In the genomic region with DNA sequence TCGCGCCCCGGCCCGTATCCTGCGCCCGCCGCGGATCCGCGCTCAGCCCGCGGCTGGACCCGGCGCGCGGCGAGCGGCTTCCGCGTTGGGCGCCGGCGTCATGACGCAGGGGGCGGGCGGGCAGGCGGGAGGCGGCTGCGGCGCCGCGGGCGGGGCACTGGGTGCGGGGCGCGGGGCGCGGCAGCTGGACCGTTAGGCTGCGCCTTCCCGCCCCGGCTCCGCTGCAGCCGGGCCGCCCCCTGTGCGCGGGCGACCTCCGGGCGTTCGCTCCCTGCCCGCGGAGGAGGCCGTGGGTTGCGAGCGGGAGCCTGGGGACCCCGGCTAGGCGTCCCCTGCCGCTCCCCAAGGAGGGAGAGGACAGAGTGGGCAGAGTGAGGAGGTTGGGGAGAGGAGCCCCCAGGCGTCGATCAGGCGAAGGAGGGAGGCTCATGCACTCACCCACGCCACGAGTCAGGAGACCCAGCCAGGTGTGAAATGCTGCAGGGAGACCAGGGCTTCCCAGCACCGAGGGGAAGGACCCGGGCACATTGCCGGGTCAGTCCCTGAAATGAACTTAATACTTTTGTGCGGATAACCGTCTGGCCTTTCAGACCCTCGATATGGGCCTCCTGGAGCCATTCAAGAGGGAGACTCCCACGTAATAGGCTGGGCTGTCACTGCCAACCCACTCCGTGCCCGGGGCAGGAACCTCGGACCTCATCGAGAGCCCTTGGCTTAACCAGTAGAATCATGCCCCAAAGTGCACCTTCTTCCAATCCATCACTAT, we compare ENCODE assay signal across 8 cellular contexts. TPM values are rescaled to one million over a fixed set of nuclear protein-coding genes. Genes with fewer than 3 reads are reported as not detected.
DNase-seq lines count a peak whose midpoint lies in the region; ATAC-seq, FAIRE-seq and TF ChIP-seq lines count a peak whose summit lies in the region.

A gene (minus strand): TSS at position 55 of the 766 bp plus-strand sequence. CDS start 252 bp downstream, outside the sequence.

- H3K4me1 ChIP-seq in A673 (ENCODE audit: insufficient read depth, low read length, poor library complexity, severe bottlenecking) (peaks cover 10% of the 10 kb centered on the region), endocrine pancreas (ENCODE audit: control insufficient read depth, insufficient read depth, low read length) (peaks cover 3% of the 10 kb centered on the region), mesendoderm (ENCODE audit: control insufficient read depth, low read depth, low read length) (peaks cover 2% of the 10 kb centered on the region)

- BruUV-seq in A673 (replicated peaks; lab: Mats Ljungman, UMichigan), result no TSS peak

- peak within 1 kb of the TSS; percentile 91 for H4K8ac ChIP-seq in mesendoderm (ENCODE audit: low read depth, low read length)

- CTCF ChIA-PET in A673 (lab: Charles Lee), result no interaction called here

- DNase-seq in A673 (ENCODE audit: low spot score) (peak; percentile 85), GM18507 (ENCODE audit: extremely low spot score, insufficient read length, low read depth) (peak; percentile 78), NCI-H69 (lab: John Stamatoyannopoulos, UW) (peak; percentile 70), mesendoderm (peak; percentile 63)
- peak; percentile 8 to 58 (median 36) for DNase-seq in activated CD8-positive, alpha-beta memory T cell treated with anti-CD3 and anti-CD28 coated beads for 48 hours (ENCODE audit: low read depth in 2 of 3, low spot score in 2 of 3)
- DNase-seq in stimulated activated CD8-positive, alpha-beta memory T cell treated with anti-CD3 and anti-CD28 coated beads, Interleukin-12 subunit alpha, Interleukin-12 subunit beta, amount 100 ng/mL, for 24 hours (ENCODE audit: extremely low read depth), result peak; percentile 52

- no peak within 1 kb of the TSS for H2BK15ac ChIP-seq in mesendoderm (replicated peaks; ENCODE audit: low read depth)

- peaks cover 2% of the 10 kb centered on the region for H3K79me1 ChIP-seq in mesendoderm (ENCODE audit: low read length)

- TF ChIP-seq CTCF in A673 (conservative IDR thresholded peaks at IDR 0.05; ENCODE audit: low read depth, low read length), result no peak

- H3K4ac ChIP-seq in mesendoderm (ENCODE audit: low read depth, low read length), result no peak within 1 kb of the TSS

- H3K36me3 ChIP-seq in A673 (ENCODE audit: insufficient read depth, low read length, poor library complexity, severe bottlenecking) (no peaks in the 10 kb centered on the region), endocrine pancreas (ENCODE audit: control insufficient read depth, insufficient read depth, low read length) (no peaks in the 10 kb centered on the region), mesendoderm (ENCODE audit: control insufficient read depth, insufficient read depth, low read length) (no peaks in the 10 kb centered on the region)

- H2BK120ac ChIP-seq in mesendoderm (ENCODE audit: low read depth, low read length), result no peak within 1 kb of the TSS

- H3K27me3 ChIP-seq in A673 (replicated peaks; ENCODE audit: insufficient read depth, low read depth, low read length, poor library complexity), result no peaks in the 10 kb centered on the region
- H3K27me3 ChIP-seq in endocrine pancreas (ENCODE audit: control insufficient read depth, insufficient read depth, low read length), result no peaks in the 10 kb centered on the region
- peaks cover 2% of the 10 kb centered on the region for H3K27me3 ChIP-seq in mesendoderm (ENCODE audit: insufficient read depth, low read length, poor library complexity)

- peak within 1 kb of the TSS; percentile 93 for H3K56ac ChIP-seq in mesendoderm (ENCODE audit: low read length)

- peak within 1 kb of the TSS; percentile 76 for H2AK5ac ChIP-seq in mesendoderm (ENCODE audit: low read length)

- peak within 1 kb of the TSS; percentile 66 for H3K27ac ChIP-seq in A673 (ENCODE audit: low read depth, low read length, poor library complexity, severe bottlenecking)
- H3K27ac ChIP-seq in mesendoderm (ENCODE audit: low read depth, low read length), result no peak within 1 kb of the TSS

- H3K9ac ChIP-seq in endocrine pancreas (ENCODE audit: control insufficient read depth, insufficient read depth, low read length) (peak within 1 kb of the TSS; percentile 73), mesendoderm (ENCODE audit: low read length) (peak within 1 kb of the TSS; percentile 78)

- H4K5ac ChIP-seq in mesendoderm (ENCODE audit: low read length), result no peak within 1 kb of the TSS

- H3K9me3 ChIP-seq in A673 (ENCODE audit: low read depth, low read length, poor library complexity, severe bottlenecking) (no peaks in the 10 kb centered on the region), endocrine pancreas (ENCODE audit: control insufficient read depth, low read length) (no peaks in the 10 kb centered on the region)

- H3K4me2 ChIP-seq in mesendoderm (ENCODE audit: low read length), result peak within 1 kb of the TSS; percentile 77

- intact Hi-C loops in A673 (cut with micrococcal nuclease; ENCODE audit: unreplicated experiment), result loop anchor here (5.0 kb wide), 1 partner anchor 97 kb away; no protein-coding TSS in a partner anchor

- no peak within 1 kb of the TSS for H2BK5ac ChIP-seq in mesendoderm (ENCODE audit: low read length)

- POLR2A ChIA-PET in A673 (lab: Charles Lee; ENCODE audit: low non-redundant PET), result interaction anchor here (0.7 kb wide), 1 partner anchor 1380 kb away, joined by 3 read pairs; no protein-coding TSS in a partner anchor

- ATAC-seq in HG02970 (IDR thresholded peaks at IDR 0.05; ENCODE audit: low FRiP score, unreplicated experiment), result peak; percentile 77

- WGBS in mesendoderm (ENCODE audit: extremely low coverage, insufficient coverage, low lambda C conversion rate), result no CpG with 5 or more reads among the region's 75 CpGs

- H3K79me2 ChIP-seq in mesendoderm (ENCODE audit: control insufficient read depth, insufficient read depth, low read length), result peaks cover 12% of the 10 kb centered on the region

- H3K4me3 ChIP-seq in A673 (ENCODE audit: low read depth, low read length, poor library complexity, severe bottlenecking) (peak within 1 kb of the TSS; percentile 90), endocrine pancreas (ENCODE audit: control insufficient read depth, insufficient read depth, low read length) (no peak within 1 kb of the TSS), mesendoderm (ENCODE audit: low read length) (peak within 1 kb of the TSS; percentile 82)

- H3K23ac ChIP-seq in mesendoderm (ENCODE audit: low read length), result no peak within 1 kb of the TSS

- peak; percentile 66 for FAIRE-seq in GM18507 (lab: Jason Lieb, UNC)

- H3K18ac ChIP-seq in mesendoderm (ENCODE audit: low read length), result peak within 1 kb of the TSS; percentile 60

RNA-seq across cellular contexts. Expression of the gene that starts here (rescaled TPM):
- total RNA-seq in A673 (2021), result 18.3 and 19.8 TPM in 2 replicates
- polyA plus RNA-seq in mesendoderm (2013, experiment 1 of 2), result 12.9 TPM
- 12.4 TPM for polyA plus RNA-seq in mesendoderm (2013, experiment 2 of 2)
